Comparison of ENCODE assay signal across 26 cellular contexts in the genomic region with DNA sequence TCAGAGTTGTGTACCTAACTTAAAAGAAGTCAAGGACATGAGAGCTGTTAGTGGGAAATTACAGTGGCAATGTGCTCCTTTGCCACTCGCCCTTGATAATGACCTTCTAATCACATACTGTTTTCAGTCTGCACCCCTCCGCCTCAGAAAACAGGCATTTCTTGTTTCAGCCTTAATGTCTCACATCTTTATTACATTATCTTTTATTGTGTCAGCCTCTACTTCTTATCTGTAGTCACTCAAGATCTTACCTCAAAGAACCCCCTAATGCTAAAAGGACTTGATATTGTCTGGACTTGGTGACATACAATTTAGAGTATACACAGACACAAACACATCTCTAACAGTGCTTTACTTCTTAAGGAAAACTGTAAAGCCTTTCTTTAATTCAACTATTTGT.
"Had no signal": no experiment of that assay in that cellular context is flagged by ENCODE, and none has a peak within 500 bp of the region (broad histone marks: within the 10 kb centered on the region; RNA-seq: fewer than 3 reads in every experiment).

No MANE protein-coding gene starts in this region.

- FAIRE-seq: TTC549 had no signal

- ATAC-seq: left ventricle myocardium superior; right lobe of liver; stimulated activated memory B cell treated with anti-CD40 and anti-IgM and Interleukin-4, amounts not matched to agents 10 μg/mL and 1 μg/mL and 100 μg/mL, for 72 hours had no signal

- H3K4me3 ChIP-seq: adrenal gland, esophagus squamous epithelium, right lobe of liver, stomach, thyroid gland, upper lobe of left lung had no signal

- H3K27me3 ChIP-seq: adrenal gland, esophagus squamous epithelium, right lobe of liver, stomach, thyroid gland, upper lobe of left lung had no signal

- DNase-seq: activated CD4-positive, alpha-beta T cell treated with anti-CD3 and anti-CD28 coated beads for 4 hours; activated CD4-positive, alpha-beta T cell treated with anti-CD3 and anti-CD28 coated beads, Interleukin-2, amount 50 U/mL, for 4 hours; activated CD8-positive, alpha-beta memory T cell treated with anti-CD3 and anti-CD28 coated beads for 24 hours; activated effector memory CD4-positive, alpha-beta T cell treated with anti-CD3 and anti-CD28 coated beads, Interleukin-2, amount 50 U/mL, for 16 hours; activated naive CD4-positive, alpha-beta T cell treated with anti-CD3 and anti-CD28 coated beads for 36 hours; activated naive CD8-positive, alpha-beta T cell treated with anti-CD3 and anti-CD28 coated beads for 36 hours; activated T-cell treated with anti-CD3 and anti-CD28 coated beads, Interleukin-2, amount 50 U/mL, for 1 hour; aorta; central memory CD4-positive, alpha-beta T cell; endodermal cell; esophagus squamous epithelium; foreskin melanocyte; left ventricle myocardium superior; posterior cingulate gyrus; right lobe of liver; stimulated activated CD4-positive, alpha-beta T cell treated with anti-CD3 and anti-CD28 coated beads, Interleukin-1b, Interleukin-23, amount 100 ng/mL, for 48 hours; stimulated activated CD4-positive, alpha-beta T cell treated with anti-CD3 and anti-CD28 coated beads, Interleukin-4, amount 100 ng/mL, for 4 hours; stimulated activated CD8-positive, alpha-beta memory T cell treated with anti-CD3 and anti-CD28 coated beads, Interleukin-4, amount 100 ng/mL, for 48 hours; stomach; T-helper 9 cell; thyroid gland; upper lobe of left lung had no signal

- H3K27ac ChIP-seq: adrenal gland, esophagus squamous epithelium, right lobe of liver, stomach, thyroid gland, upper lobe of left lung, VCaP had no signal

- H3K4me1 ChIP-seq: esophagus squamous epithelium, right lobe of liver, stomach, thyroid gland, upper lobe of left lung had no signal

- H3K9me3 ChIP-seq: adrenal gland, esophagus squamous epithelium, right lobe of liver, stomach, thyroid gland, upper lobe of left lung had no signal

- H3K36me3 ChIP-seq: adrenal gland, esophagus squamous epithelium, right lobe of liver, stomach, thyroid gland, upper lobe of left lung had no signal
